12 cellular contexts compared by ENCODE assay signal in the genomic region with DNA sequence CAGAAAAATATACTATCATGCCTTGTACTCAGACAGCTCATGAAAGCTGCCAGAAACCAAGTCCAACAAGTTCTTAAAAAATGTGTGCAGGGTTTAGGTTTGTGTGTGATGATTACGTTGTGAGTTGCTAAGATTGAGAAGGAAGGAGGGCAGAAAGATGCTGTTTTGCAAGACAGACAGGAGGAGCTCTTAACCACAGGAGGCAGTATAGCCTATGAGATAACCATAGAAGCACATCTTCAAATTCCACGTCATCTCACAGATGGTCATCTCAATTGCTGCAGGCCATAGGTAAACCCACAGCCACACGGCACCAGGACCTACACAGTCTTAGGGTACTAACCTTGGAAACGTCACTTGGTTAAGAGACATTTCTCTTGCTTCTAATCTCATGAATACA.
A peak's percentile ranks its signal among the peaks of the same experiment; 100 is the strongest.
DNase-seq lines count a peak whose midpoint lies in the region; ATAC-seq and TF ChIP-seq lines count a peak whose summit lies in the region.
"Had no signal": no experiment of that assay in that cellular context is flagged by ENCODE, and none has a peak within 500 bp of the region (broad histone marks: within the 10 kb centered on the region; RNA-seq: fewer than 3 reads in every experiment).

No MANE protein-coding gene starts in this region.

- no peak overlapping the region for H2AFZ ChIP-seq in OCI-LY3 (ENCODE audit: low read depth, low read length)

- peak; percentile 59 for ATAC-seq in GM21515 (IDR thresholded peaks at IDR 0.05; ENCODE audit: unreplicated experiment)
- ATAC-seq in HG03520 (IDR thresholded peaks at IDR 0.05; ENCODE audit: unreplicated experiment) = no peak
- ATAC-seq in sciatic nerve = no peak

- H3K9ac ChIP-seq in OCI-LY3 (ENCODE audit: low read length) = no peak overlapping the region

- H3K4me1 ChIP-seq in OCI-LY3 (ENCODE audit: low read length) = peaks cover 3% of the 10 kb centered on the region; the same call in 1 of the 2 replicates
- H3K4me1 ChIP-seq: vagina had no signal

- no peaks in the 10 kb centered on the region for H3K9me3 Mint-ChIP-seq in endothelial cell (ENCODE audit: unreplicated experiment)
- H3K9me3 Mint-ChIP-seq: T-helper 2 cell treated with Interferon-gamma antibody and Interleukin-4, amounts not matched to agents 5 μg/mL and 100 μg/mL, for 36 hours had no signal

- H3K36me3 ChIP-seq in OCI-LY3 (replicated peaks; ENCODE audit: low read depth, low read length) = no peaks in the 10 kb centered on the region
- H3K36me3 ChIP-seq: vagina had no signal

- no peak overlapping the region for H3K4me3 Mint-ChIP-seq in endothelial cell (ENCODE audit: unreplicated experiment)
- H3K4me3 Mint-ChIP-seq: T-helper 2 cell treated with Interferon-gamma antibody and Interleukin-4, amounts not matched to agents 5 μg/mL and 100 μg/mL, for 36 hours had no signal

- no peak overlapping the region for H3K4me2 ChIP-seq in OCI-LY3 (ENCODE audit: low read length)

- H3K79me2 ChIP-seq in OCI-LY3 (ENCODE audit: low read length) = no peaks in the 10 kb centered on the region

- H4K20me1 ChIP-seq in OCI-LY3 (ENCODE audit: insufficient read depth, low read length) = no peaks in the 10 kb centered on the region

- no peak overlapping the region for H3K27ac Mint-ChIP-seq in endothelial cell (ENCODE audit: unreplicated experiment)
- H3K27ac Mint-ChIP-seq: T-helper 2 cell treated with Interferon-gamma antibody and Interleukin-4, amounts not matched to agents 5 μg/mL and 100 μg/mL, for 36 hours had no signal

- H3K36me3 Mint-ChIP-seq in endothelial cell (ENCODE audit: low read depth, unreplicated experiment) = no peaks in the 10 kb centered on the region

- no peaks in the 10 kb centered on the region for H3K27me3 ChIP-seq in OCI-LY3 (ENCODE audit: low read depth, low read length)
- H3K27me3 ChIP-seq: vagina had no signal

- intact Hi-C loops in sciatic nerve (cut with DNase I) = no loop called here

- no peaks in the 10 kb centered on the region for H3K9me3 ChIP-seq in OCI-LY3 (ENCODE audit: insufficient read depth, low read length)
- H3K9me3 ChIP-seq: vagina had no signal

- H3K27me3 Mint-ChIP-seq in endothelial cell (ENCODE audit: unreplicated experiment) = peaks cover 2% of the 10 kb centered on the region

- TF ChIP-seq CTCF in OCI-LY3 (IDR thresholded peaks at IDR 0.05; ENCODE audit: low read depth, low read length) (peak; percentile 78), fibroblast of the aortic adventitia (IDR thresholded peaks at IDR 0.05; ENCODE audit: insufficient read depth, low read length) (peak; percentile 35), endothelial cell (IDR thresholded peaks at IDR 0.05; ENCODE audit: unreplicated experiment) (no peak)

- H3K27ac ChIP-seq in OCI-LY3 (ENCODE audit: low read length) = no peak overlapping the region
- H3K27ac ChIP-seq: vagina had no signal

- DNase-seq in ACHN (peak; percentile 4), fibroblast of the aortic adventitia (ENCODE audit: low read depth) (peak; percentile 14), GM19240 (ENCODE audit: insufficient read length, low spot score) (no peak), endothelial cell (ENCODE audit: low spot score) (no peak), sciatic nerve (ENCODE audit: low spot score) (no peak)
- DNase-seq: cortex of kidney, posterior cingulate gyrus had no signal

- H3K4me3 ChIP-seq in OCI-LY3 (ENCODE audit: low read length) (no peak overlapping the region), fibroblast of the aortic adventitia (ENCODE audit: low read depth, low read length) (no peak overlapping the region)
- H3K4me3 ChIP-seq: vagina had no signal

- in situ Hi-C loops in ACHN (cut with HindIII; ENCODE audit: low pct_ligation_motif_present, low pct_unique_long_range_greater_than_20kb, low sequenced_read_pairs) = no loop called here

- H3K4me1 Mint-ChIP-seq in endothelial cell (ENCODE audit: unreplicated experiment) = peaks cover 4% of the 10 kb centered on the region

Comparison
In these comparisons a context has a peak if more than half of its experiments do, and no peak if none do; other contexts are left out.
1. DNase-seq: peak in ACHN (single experiment) and fibroblast of the aortic adventitia (single experiment); none in GM19240 (single experiment), endothelial cell (single experiment) and sciatic nerve (single experiment).